Comparison of ENCODE assay signal across 23 cellular contexts in genomic region chr22:36926309-36926708, GRCh38. TPM values are rescaled to one million over a fixed set of nuclear protein-coding genes. Genes with fewer than 3 reads are reported as not detected.
A peak's percentile ranks its signal among the peaks of the same experiment; 100 is the strongest.
DNase-seq lines count a peak whose midpoint lies in the region; ATAC-seq and TF ChIP-seq lines count a peak whose summit lies in the region.
"Had no signal": no experiment of that assay in that cellular context is flagged by ENCODE, and none has a peak within 500 bp of the region (broad histone marks: within the 10 kb centered on the region; RNA-seq: fewer than 3 reads in every experiment).

No MANE protein-coding gene starts in this region.

- peaks cover 16% of the 10 kb centered on the region for H3K4me1 Mint-ChIP-seq in T-helper 1 cell treated with Interleukin-12 subunit alpha and Interleukin-12 subunit beta and Interleukin-4 antibody, amounts not matched to agents 30 μg/mL and 1 μg/mL, for 36 hours (ENCODE audit: low read depth)
- H3K4me1 Mint-ChIP-seq in memory B cell (peaks cover 6% of the 10 kb centered on the region), immature natural killer cell (no peaks in the 10 kb centered on the region), chondrocyte (ENCODE audit: low read depth) (peaks cover 7% of the 10 kb centered on the region)

- no peak overlapping the region for H3K4me3 Mint-ChIP-seq in T-helper 1 cell treated with Interleukin-12 subunit alpha and Interleukin-12 subunit beta and Interleukin-4 antibody, amounts not matched to agents 30 μg/mL and 1 μg/mL, for 36 hours
- H3K4me3 Mint-ChIP-seq in memory B cell (no peak overlapping the region), immature natural killer cell (no peak overlapping the region), chondrocyte (ENCODE audit: unreplicated experiment) (no peak overlapping the region)
- H3K4me3 Mint-ChIP-seq: CD4-positive, alpha-beta T cell; GM23338 had no signal

- H3K4me1 ChIP-seq in right atrium auricular region (peaks cover 0 to 11% of the 10 kb centered on the region in 2 donors), heart right ventricle (peaks cover 0 to 21% (median 0%) of the 10 kb centered on the region in 9 donors)

- H3K9me3 ChIP-seq in right atrium auricular region (no peaks in the 10 kb centered on the region), heart right ventricle (no peaks in the 10 kb centered on the region)
- H3K9me3 ChIP-seq: Peyer's patch had no signal

- WGBS in heart right ventricle, 2 donors, result 88 to 93% methylated on average over 6 of the region's 6 CpGs

- ATAC-seq in heart right ventricle, result no peak
- no peak for ATAC-seq in memory B cell (ENCODE audit: low read depth)
- ATAC-seq: GM23338 had no signal

- DNase-seq in right atrium auricular region (ENCODE audit: low spot score) (peak; percentile 36), heart right ventricle (no peak), memory B cell (ENCODE audit: low spot score in 2 of 2) (no peak), ureter (ENCODE audit: low spot score) (peak; percentile 39), immature natural killer cell (no peak), chondrocyte (ENCODE audit: low spot score) (no peak)
- DNase-seq: CD4-positive, alpha-beta T cell; KBM-7; MV-4-11; NCI-H1105 treated with DMSO at 0.1 percent for 48 hours; NCI-H146; NCI-H1930; NCI-H446; NCI-H526; NCI-H82; Peyer's patch; SHP77 treated with DMSO at 0.1 percent for 48 hours had no signal

- TF ChIP-seq CTCF in right atrium auricular region (IDR thresholded peaks at IDR 0.05), result no peak
- TF ChIP-seq CTCF in heart right ventricle (IDR thresholded peaks at IDR 0.05), result no peak
- no peak for TF ChIP-seq CTCF in chondrocyte (IDR thresholded peaks at IDR 0.05)

- H3K27ac ChIP-seq in right atrium auricular region, result no peak overlapping the region
- no peak overlapping the region for H3K27ac ChIP-seq in heart right ventricle
- H3K27ac ChIP-seq: Peyer's patch, SK-N-MC had no signal

- peak overlapping the region; percentile 60 for H3K27ac Mint-ChIP-seq in T-helper 1 cell treated with Interleukin-12 subunit alpha and Interleukin-12 subunit beta and Interleukin-4 antibody, amounts not matched to agents 30 μg/mL and 1 μg/mL, for 36 hours
- H3K27ac Mint-ChIP-seq in memory B cell (peak overlapping the region; percentile 53), immature natural killer cell (no peak overlapping the region), chondrocyte (ENCODE audit: unreplicated experiment) (no peak overlapping the region)
- H3K27ac Mint-ChIP-seq: CD4-positive, alpha-beta T cell; GM23338 had no signal

- H3K27me3 Mint-ChIP-seq in T-helper 1 cell treated with Interleukin-12 subunit alpha and Interleukin-12 subunit beta and Interleukin-4 antibody, amounts not matched to agents 30 μg/mL and 1 μg/mL, for 36 hours (ENCODE audit: low read depth), result no peaks in the 10 kb centered on the region
- H3K27me3 Mint-ChIP-seq in memory B cell (no peaks in the 10 kb centered on the region), immature natural killer cell (ENCODE audit: low read depth in 3 of 3) (peaks cover 2 to 6% (median 5%) of the 10 kb centered on the region in 3 donors), chondrocyte (ENCODE audit: low read depth) (peaks cover 41% of the 10 kb centered on the region)

- H3K36me3 ChIP-seq in right atrium auricular region, result no peaks in the 10 kb centered on the region
- peaks cover 0 to 86% (median 0%) of the 10 kb centered on the region in 9 donors for H3K36me3 ChIP-seq in heart right ventricle
- H3K36me3 ChIP-seq: Peyer's patch had no signal

- H3K36me3 Mint-ChIP-seq in T-helper 1 cell treated with Interleukin-12 subunit alpha and Interleukin-12 subunit beta and Interleukin-4 antibody, amounts not matched to agents 30 μg/mL and 1 μg/mL, for 36 hours (ENCODE audit: low read depth), result peaks cover 4% of the 10 kb centered on the region
- H3K36me3 Mint-ChIP-seq in memory B cell (peaks cover 41% of the 10 kb centered on the region), immature natural killer cell (no peaks in the 10 kb centered on the region), chondrocyte (ENCODE audit: low read depth) (peaks cover 3% of the 10 kb centered on the region)

- H3K9me3 Mint-ChIP-seq in T-helper 1 cell treated with Interleukin-12 subunit alpha and Interleukin-12 subunit beta and Interleukin-4 antibody, amounts not matched to agents 30 μg/mL and 1 μg/mL, for 36 hours, result no peaks in the 10 kb centered on the region
- H3K9me3 Mint-ChIP-seq in memory B cell, result no peaks in the 10 kb centered on the region
- no peaks in the 10 kb centered on the region for H3K9me3 Mint-ChIP-seq in immature natural killer cell
- no peaks in the 10 kb centered on the region for H3K9me3 Mint-ChIP-seq in chondrocyte (ENCODE audit: low read depth)
- H3K9me3 Mint-ChIP-seq: CD4-positive, alpha-beta T cell; GM23338 had no signal

- H3K27me3 ChIP-seq in right atrium auricular region, result no peaks in the 10 kb centered on the region
- peaks cover 0 to 59% (median 23%) of the 10 kb centered on the region in 7 donors for H3K27me3 ChIP-seq in heart right ventricle
- H3K27me3 ChIP-seq: Peyer's patch had no signal

- intact Hi-C loops in heart right ventricle (cut with DNase I), result no loop called here

- H3K4me3 ChIP-seq in right atrium auricular region, result no peak overlapping the region
- no peak overlapping the region for H3K4me3 ChIP-seq in heart right ventricle
- H3K4me3 ChIP-seq: GM23338, Peyer's patch, SK-N-MC had no signal

RNA-seq across cellular contexts. Expression of gene CSF2RB, which starts 12.9 kb away (rescaled TPM):
- 1 to 10 TPM; 1.8 to 4.2 TPM for total RNA-seq in right atrium auricular region
- total RNA-seq in heart right ventricle, result 10 to 100 TPM in 1 of 10 donors, 1 to 10 TPM in 9; 1.4 to 20.8 (median 1.8) TPM
- polyA plus RNA-seq in heart right ventricle, result 1 to 10 TPM in 1 of 2 donors, under 1 TPM in 1; 0.81 to 1.5 TPM
- 8.6 TPM for total RNA-seq in ureter
- polyA plus RNA-seq in immature natural killer cell, result under 1 TPM in 2 of 3 donors, not detected in 1; 0.47 to 0.77 TPM
- 0.05 to 0.19 TPM (median 0.08 TPM) in 3 replicates for total RNA-seq in chondrocyte
- total RNA-seq: A172, GM23338, LHCN-M2, MCF 10A had no signal
- polyA plus RNA-seq: GM23338 had no signal

Comparison
In these comparisons a context has a peak if more than half of its experiments do, and no peak if none do; other contexts are left out.
1. DNase-seq: peak in right atrium auricular region (single experiment) and ureter (single experiment); none in heart right ventricle (0 of 2), memory B cell (0 of 2), immature natural killer cell (0 of 3) and chondrocyte (single experiment).
2. H3K27ac Mint-ChIP-seq: peak in T-helper 1 cell treated with Interleukin-12 subunit alpha and Interleukin-12 subunit beta and Interleukin-4 antibody, amounts not matched to agents 30 μg/mL and 1 μg/mL, for 36 hours (single experiment) and memory B cell (single experiment); none in immature natural killer cell (0 of 6) and chondrocyte (single experiment).